13 cellular contexts compared by ENCODE assay signal in genomic region chr9:97562542-97562941, GRCh38.
"Had no signal": no experiment of that assay in that cellular context is flagged by ENCODE, and none has a peak within 500 bp of the region (broad histone marks: within the 10 kb centered on the region; RNA-seq: fewer than 3 reads in every experiment).

No MANE protein-coding gene starts in this region.

- H3K4me3 ChIP-seq: cardiac muscle cell, left lung, skin epidermis had no signal

- DNase-seq: activated CD4-positive, alpha-beta T cell treated with anti-CD3 and anti-CD28 coated beads, Interleukin-2, amount 10 ng/mL, durations not matched to agents 7 days and 5 days; activated CD4-positive, CD25-positive, alpha-beta regulatory T cell; activated gamma-delta T cell treated with Interleukin-2 at 50 U/mL for 16 hours; activated T-cell treated with anti-CD3 and anti-CD28 coated beads, Interleukin-2, amount 50 U/mL, for 24 hours; cortex of kidney; erythroblast; left lung; mesenchymal stem cell; T-helper 2 cell had no signal

- H3K27ac ChIP-seq: cardiac muscle cell, left lung, skin epidermis had no signal

- H3K36me3 ChIP-seq: left lung had no signal

- H3K9me3 ChIP-seq: left lung had no signal

- ATAC-seq: left lung had no signal

- FAIRE-seq: islet of Langerhans, TTC549 had no signal

- H3K27me3 ChIP-seq: cardiac muscle cell, left lung had no signal
